Comparison of ENCODE assay signal across 15 cellular contexts in the genomic region with DNA sequence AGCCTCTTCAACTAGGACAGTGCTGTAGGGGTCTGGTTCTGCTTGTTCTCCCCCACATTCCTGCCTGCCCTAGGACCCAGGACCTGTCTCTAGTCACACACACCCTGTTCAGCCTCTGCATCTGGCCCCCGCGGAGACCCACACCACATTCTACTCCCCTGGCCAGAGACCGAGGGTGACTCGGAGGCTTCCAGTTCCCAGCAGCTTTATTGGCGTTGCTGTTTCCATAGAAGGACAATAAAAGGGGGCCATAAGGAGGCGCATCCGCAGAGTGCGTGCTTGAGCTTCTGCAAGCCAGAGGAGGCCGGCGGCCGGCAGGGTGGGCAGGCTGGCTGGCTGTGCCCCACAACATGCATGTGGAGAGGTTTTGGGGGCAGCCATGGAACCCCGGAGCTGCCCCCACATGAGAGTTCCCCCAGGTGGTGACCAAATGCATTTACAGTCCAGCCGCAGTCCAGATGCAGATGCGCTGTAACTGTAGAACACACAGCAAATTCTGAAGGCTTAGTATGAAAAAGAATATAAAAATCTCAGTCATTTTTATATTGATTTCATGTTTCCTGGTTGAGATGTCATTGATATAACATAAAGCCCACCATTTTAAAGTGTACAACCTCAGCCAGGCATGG.
"Had no signal": no experiment of that assay in that cellular context is flagged by ENCODE, and none has a peak within 500 bp of the region (broad histone marks: within the 10 kb centered on the region; RNA-seq: fewer than 3 reads in every experiment).

No MANE protein-coding gene starts in this region.

- H3K27me3 Mint-ChIP-seq: activated T-cell treated with anti-CD3 and anti-CD28 coated beads, Interleukin-2, amount 50 U/mL, for 24 hours had no signal

- H3K27ac Mint-ChIP-seq: activated CD4-positive, alpha-beta memory T cell treated with anti-CD3 and anti-CD28 coated beads, Interleukin-2, amount 10 ng/mL, durations not matched to agents 7 days and 5 days; activated naive CD4-positive, alpha-beta T cell treated with anti-CD3 and anti-CD28 coated beads, Interleukin-2, amount 50 U/mL, for 72 hours; activated T-cell treated with anti-CD3 and anti-CD28 coated beads, Interleukin-2, amount 50 U/mL, for 24 hours; natural killer cell; T-helper 1 cell treated with Interleukin-12 subunit alpha and Interleukin-12 subunit beta and Interleukin-4 antibody, amounts not matched to agents 30 μg/mL and 1 μg/mL, for 36 hours; WTC11 had no signal

- H3K27ac ChIP-seq: cardiac muscle cell, gastrocnemius medialis, stomach, thoracic aorta had no signal

- H3K4me3 ChIP-seq: cardiac muscle cell, gastrocnemius medialis, heart left ventricle, stomach, thoracic aorta had no signal

- H3K27me3 ChIP-seq: cardiac muscle cell, gastrocnemius medialis, stomach had no signal

- H3K4me3 Mint-ChIP-seq: activated CD4-positive, alpha-beta memory T cell treated with anti-CD3 and anti-CD28 coated beads, Interleukin-2, amount 10 ng/mL, durations not matched to agents 7 days and 5 days; activated T-cell treated with anti-CD3 and anti-CD28 coated beads, Interleukin-2, amount 50 U/mL, for 24 hours; natural killer cell; T-helper 1 cell treated with Interleukin-12 subunit alpha and Interleukin-12 subunit beta and Interleukin-4 antibody, amounts not matched to agents 30 μg/mL and 1 μg/mL, for 36 hours; WTC11 had no signal

- H3K9me3 ChIP-seq: gastrocnemius medialis, stomach, thoracic aorta had no signal

- H3K36me3 ChIP-seq: cardiac muscle cell, gastrocnemius medialis, heart left ventricle, thoracic aorta had no signal

- H3K4me1 Mint-ChIP-seq: activated CD4-positive, alpha-beta memory T cell treated with anti-CD3 and anti-CD28 coated beads, Interleukin-2, amount 10 ng/mL, durations not matched to agents 7 days and 5 days; natural killer cell had no signal

- ATAC-seq: activated naive CD4-positive, alpha-beta T cell treated with anti-CD3 and anti-CD28 coated beads, Interleukin-2, amount 50 U/mL, for 72 hours; gastrocnemius medialis; heart left ventricle; left lobe of liver; natural killer cell; WTC11 had no signal

- H3K36me3 Mint-ChIP-seq: activated naive CD4-positive, alpha-beta T cell treated with anti-CD3 and anti-CD28 coated beads, Interleukin-2, amount 50 U/mL, for 72 hours; natural killer cell had no signal

- DNase-seq: activated CD4-positive, alpha-beta memory T cell treated with anti-CD3 and anti-CD28 coated beads, Interleukin-2, amount 10 ng/mL, durations not matched to agents 7 days and 5 days; activated CD4-positive, alpha-beta T cell treated with anti-CD3 and anti-CD28 coated beads for 4 hours; activated T-cell treated with anti-CD3 and anti-CD28 coated beads, Interleukin-2, amount 50 U/mL, for 24 hours; erythroblast; gastrocnemius medialis; natural killer cell; stimulated activated CD4-positive, alpha-beta T cell treated with anti-CD3 and anti-CD28 coated beads, Interleukin-1b, Interleukin-23, amount 100 ng/mL, for 48 hours; stomach had no signal

- H3K9me3 Mint-ChIP-seq: activated CD4-positive, alpha-beta memory T cell treated with anti-CD3 and anti-CD28 coated beads, Interleukin-2, amount 10 ng/mL, durations not matched to agents 7 days and 5 days; activated naive CD4-positive, alpha-beta T cell treated with anti-CD3 and anti-CD28 coated beads, Interleukin-2, amount 50 U/mL, for 72 hours; activated T-cell treated with anti-CD3 and anti-CD28 coated beads, Interleukin-2, amount 50 U/mL, for 24 hours; natural killer cell; T-helper 1 cell treated with Interleukin-12 subunit alpha and Interleukin-12 subunit beta and Interleukin-4 antibody, amounts not matched to agents 30 μg/mL and 1 μg/mL, for 36 hours had no signal

- H3K4me1 ChIP-seq: gastrocnemius medialis, heart left ventricle, stomach had no signal
